In genomic region chr7:107012691-107013090, GRCh38 we compare ENCODE assay signal across 29 cellular contexts.
"Had no signal": no experiment of that assay in that cellular context is flagged by ENCODE, and none has a peak within 500 bp of the region (broad histone marks: within the 10 kb centered on the region; RNA-seq: fewer than 3 reads in every experiment).

No MANE protein-coding gene starts in this region.

- FAIRE-seq: urothelium cell line had no signal

- H3K27me3 Mint-ChIP-seq: stimulated activated naive B cell treated with anti-CD40 and anti-IgM and Interleukin-4, amounts not matched to agents 10 μg/mL and 1 μg/mL and 100 μg/mL, for 72 hours; stimulated activated naive CD8-positive, alpha-beta T cell treated with anti-CD3 and anti-CD28 coated beads, Interleukin-15, amount 100 ng/mL, for 72 hours; stimulated activated naive CD8-positive, alpha-beta T cell treated with anti-CD3 and anti-CD28 coated beads, Interleukin-15, Interleukin-2, amounts not matched to agents 100 ng/mL and 50 ng/mL, for 24 hours; type B pancreatic cell had no signal

- H3K4me1 Mint-ChIP-seq: stimulated activated effector memory CD8-positive, alpha-beta T cell treated with anti-CD3 and anti-CD28 coated beads, Interleukin-12 subunit alpha, Interleukin-12 subunit beta, amount 100 ng/mL, for 72 hours; stimulated activated memory B cell treated with anti-CD40 and anti-IgM and Interleukin-4, amounts not matched to agents 10 μg/mL and 1 μg/mL and 100 μg/mL, for 72 hours; stimulated activated naive B cell treated with anti-CD40 and anti-IgM and Interleukin-4, amounts not matched to agents 10 μg/mL and 1 μg/mL and 100 μg/mL, for 72 hours; stimulated activated naive CD8-positive, alpha-beta T cell treated with anti-CD3 and anti-CD28 coated beads, Interleukin-15, amount 100 ng/mL, for 72 hours had no signal

- H3K4me3 Mint-ChIP-seq: stimulated activated effector memory CD8-positive, alpha-beta T cell treated with anti-CD3 and anti-CD28 coated beads, Interleukin-12 subunit alpha, Interleukin-12 subunit beta, amount 100 ng/mL, for 72 hours; stimulated activated memory B cell treated with anti-CD40 and anti-IgM and Interleukin-4, amounts not matched to agents 10 μg/mL and 1 μg/mL and 100 μg/mL, for 72 hours; stimulated activated naive B cell treated with anti-CD40 and anti-IgM and Interleukin-4, amounts not matched to agents 10 μg/mL and 1 μg/mL and 100 μg/mL, for 72 hours; stimulated activated naive CD8-positive, alpha-beta T cell treated with anti-CD3 and anti-CD28 coated beads, Interleukin-15, amount 100 ng/mL, for 72 hours; stimulated activated naive CD8-positive, alpha-beta T cell treated with anti-CD3 and anti-CD28 coated beads, Interleukin-15, Interleukin-2, amounts not matched to agents 100 ng/mL and 50 ng/mL, for 24 hours; type B pancreatic cell had no signal

- DNase-seq: stimulated activated CD4-positive, alpha-beta T cell treated with anti-CD3 and anti-CD28 coated beads, Interleukin-2, amount 100 ng/mL, for 48 hours; stimulated activated CD4-positive, alpha-beta T cell treated with anti-CD3 and anti-CD28 coated beads, Interleukin-4, amount 100 ng/mL, for 1 hour; stimulated activated CD4-positive, alpha-beta T cell treated with anti-CD3 and anti-CD28 coated beads, Interleukin-4, amount 100 ng/mL, for 24 hours; stimulated activated CD4-positive, alpha-beta T cell treated with anti-CD3 and anti-CD28 coated beads, Interleukin-4, amount 100 ng/mL, for 4 hours; stimulated activated CD8-positive, alpha-beta memory T cell treated with anti-CD3 and anti-CD28 coated beads, Interleukin-4, amount 100 ng/mL, for 48 hours; stimulated activated naive B cell treated with anti-CD40 and anti-IgM and Interleukin-4, amounts not matched to agents 10 μg/mL and 1 μg/mL and 100 μg/mL, for 72 hours; stimulated activated naive CD4-positive, alpha-beta T cell; stimulated activated naive CD4-positive, alpha-beta T cell treated with Interleukin-2 at 50 U/mL for 16 hours; stimulated activated naive CD8-positive, alpha-beta T cell treated with anti-CD3 and anti-CD28 coated beads, Interleukin-15, amount 100 ng/mL, for 72 hours; stimulated activated naive CD8-positive, alpha-beta T cell treated with anti-CD3 and anti-CD28 coated beads, Interleukin-15, Interleukin-2, amounts not matched to agents 100 U/mL and 50 U/mL, for 24 hours; stomach; substantia nigra; testis; thyroid gland; tibial artery; transverse colon; trophoblast cell; upper lobe of left lung; upper lobe of right lung; uterus had no signal

- H3K9me3 ChIP-seq: stomach, suprapubic skin, testis, thoracic aorta, thyroid gland, tibial artery, tibial nerve, transverse colon, upper lobe of left lung, upper lobe of right lung, uterus, vagina had no signal

- H3K4me1 ChIP-seq: stomach, suprapubic skin, testis, thyroid gland, tibial artery, transverse colon, upper lobe of left lung, uterus, vagina had no signal

- H3K36me3 Mint-ChIP-seq: stimulated activated effector memory CD8-positive, alpha-beta T cell treated with anti-CD3 and anti-CD28 coated beads, Interleukin-12 subunit alpha, Interleukin-12 subunit beta, amount 100 ng/mL, for 72 hours; stimulated activated memory B cell treated with anti-CD40 and anti-IgM and Interleukin-4, amounts not matched to agents 10 μg/mL and 1 μg/mL and 100 μg/mL, for 72 hours; stimulated activated naive B cell treated with anti-CD40 and anti-IgM and Interleukin-4, amounts not matched to agents 10 μg/mL and 1 μg/mL and 100 μg/mL, for 72 hours; type B pancreatic cell had no signal

- H3K36me3 ChIP-seq: stomach, suprapubic skin, thoracic aorta, thyroid gland, tibial artery, tibial nerve, transverse colon, upper lobe of left lung, upper lobe of right lung, uterus, vagina had no signal

- H3K27ac Mint-ChIP-seq: stimulated activated effector memory CD8-positive, alpha-beta T cell treated with anti-CD3 and anti-CD28 coated beads, Interleukin-12 subunit alpha, Interleukin-12 subunit beta, amount 100 ng/mL, for 72 hours; stimulated activated memory B cell treated with anti-CD40 and anti-IgM and Interleukin-4, amounts not matched to agents 10 μg/mL and 1 μg/mL and 100 μg/mL, for 72 hours; stimulated activated naive B cell treated with anti-CD40 and anti-IgM and Interleukin-4, amounts not matched to agents 10 μg/mL and 1 μg/mL and 100 μg/mL, for 72 hours; stimulated activated naive CD8-positive, alpha-beta T cell treated with anti-CD3 and anti-CD28 coated beads, Interleukin-15, amount 100 ng/mL, for 72 hours; stimulated activated naive CD8-positive, alpha-beta T cell treated with anti-CD3 and anti-CD28 coated beads, Interleukin-15, Interleukin-2, amounts not matched to agents 100 ng/mL and 50 ng/mL, for 24 hours; type B pancreatic cell had no signal

- H3K9me3 Mint-ChIP-seq: stimulated activated effector memory CD8-positive, alpha-beta T cell treated with anti-CD3 and anti-CD28 coated beads, Interleukin-12 subunit alpha, Interleukin-12 subunit beta, amount 100 ng/mL, for 72 hours; stimulated activated memory B cell treated with anti-CD40 and anti-IgM and Interleukin-4, amounts not matched to agents 10 μg/mL and 1 μg/mL and 100 μg/mL, for 72 hours; stimulated activated naive B cell treated with anti-CD40 and anti-IgM and Interleukin-4, amounts not matched to agents 10 μg/mL and 1 μg/mL and 100 μg/mL, for 72 hours; stimulated activated naive CD8-positive, alpha-beta T cell treated with anti-CD3 and anti-CD28 coated beads, Interleukin-15, amount 100 ng/mL, for 72 hours; stimulated activated naive CD8-positive, alpha-beta T cell treated with anti-CD3 and anti-CD28 coated beads, Interleukin-15, Interleukin-2, amounts not matched to agents 100 ng/mL and 50 ng/mL, for 24 hours; type B pancreatic cell had no signal

- H3K4me3 ChIP-seq: stomach, suprapubic skin, testis, thoracic aorta, thyroid gland, tibial artery, tibial nerve, transverse colon, upper lobe of left lung, upper lobe of right lung, uterus, vagina had no signal

- ATAC-seq: stimulated activated effector memory CD8-positive, alpha-beta T cell treated with anti-CD3 and anti-CD28 coated beads, Interleukin-12 subunit alpha, Interleukin-12 subunit beta, amount 100 ng/mL, for 72 hours; stimulated activated memory B cell treated with anti-CD40 and anti-IgM and Interleukin-4, amounts not matched to agents 10 μg/mL and 1 μg/mL and 100 μg/mL, for 72 hours; stimulated activated naive B cell treated with anti-CD40 and anti-IgM and Interleukin-4, amounts not matched to agents 10 μg/mL and 1 μg/mL and 100 μg/mL, for 72 hours; stimulated activated naive CD8-positive, alpha-beta T cell treated with anti-CD3 and anti-CD28 coated beads, Interleukin-15, amount 100 ng/mL, for 72 hours; stimulated activated naive CD8-positive, alpha-beta T cell treated with anti-CD3 and anti-CD28 coated beads, Interleukin-15, Interleukin-2, amounts not matched to agents 100 U/mL and 50 U/mL, for 24 hours; upper lobe of right lung had no signal

- H3K27ac ChIP-seq: stomach, suprapubic skin, testis, thoracic aorta, thyroid gland, tibial artery, tibial nerve, transverse colon, upper lobe of left lung, upper lobe of right lung, uterus, vagina had no signal

- H3K27me3 ChIP-seq: stomach, suprapubic skin, testis, thyroid gland, tibial artery, tibial nerve, transverse colon, upper lobe of left lung, upper lobe of right lung, uterus, vagina had no signal
